Comparison of ENCODE assay signal across 27 cellular contexts in the genomic region with DNA sequence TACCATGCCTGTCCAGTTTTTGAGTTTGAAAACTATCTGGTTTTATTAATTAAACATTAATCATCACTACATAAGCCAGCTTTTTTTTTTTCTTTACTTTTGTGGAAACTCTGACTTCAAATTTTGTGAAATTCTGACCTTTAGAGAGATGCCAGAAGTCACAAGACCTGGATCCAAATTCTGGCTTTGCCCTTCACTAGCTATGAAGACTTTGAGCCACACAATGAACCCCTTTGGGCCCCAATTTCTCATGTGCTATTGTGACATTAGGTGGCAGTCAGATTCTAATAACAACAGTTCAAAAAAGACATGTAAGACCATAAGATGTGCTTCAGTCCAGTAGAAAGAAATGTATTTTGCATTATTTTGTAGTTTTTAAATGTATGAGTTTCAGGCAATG.
"Had no signal": no experiment of that assay in that cellular context is flagged by ENCODE, and none has a peak within 500 bp of the region (broad histone marks: within the 10 kb centered on the region; RNA-seq: fewer than 3 reads in every experiment).

No MANE protein-coding gene starts in this region.

- H3K36me3 ChIP-seq: thoracic aorta, thyroid gland, uterus, vagina had no signal

- H3K27ac ChIP-seq: stomach, suprapubic skin, testis, thoracic aorta, thyroid gland, tibial artery, transverse colon, upper lobe of left lung, upper lobe of right lung, uterus, vagina had no signal

- H3K4me3 ChIP-seq: stomach, suprapubic skin, testis, thoracic aorta, thyroid gland, tibial artery, tibial nerve, transverse colon, upper lobe of left lung, upper lobe of right lung, uterus, vagina had no signal

- H3K4me1 ChIP-seq: testis, upper lobe of right lung had no signal

- ATAC-seq: stimulated activated effector memory CD8-positive, alpha-beta T cell treated with anti-CD3 and anti-CD28 coated beads, Interleukin-12 subunit alpha, Interleukin-12 subunit beta, amount 100 ng/mL, for 72 hours; stimulated activated memory B cell treated with anti-CD40 and anti-IgM and Interleukin-4, amounts not matched to agents 10 μg/mL and 1 μg/mL and 100 μg/mL, for 72 hours; stimulated activated naive B cell treated with anti-CD40 and anti-IgM and Interleukin-4, amounts not matched to agents 10 μg/mL and 1 μg/mL and 100 μg/mL, for 72 hours; stimulated activated naive CD8-positive, alpha-beta T cell treated with anti-CD3 and anti-CD28 coated beads, Interleukin-15, amount 100 ng/mL, for 72 hours; stimulated activated naive CD8-positive, alpha-beta T cell treated with anti-CD3 and anti-CD28 coated beads, Interleukin-15, Interleukin-2, amounts not matched to agents 100 U/mL and 50 U/mL, for 24 hours; upper lobe of right lung had no signal

- H3K9me3 ChIP-seq: stomach, suprapubic skin, testis, thoracic aorta, thyroid gland, tibial artery, tibial nerve, transverse colon, upper lobe of left lung, upper lobe of right lung, uterus, vagina had no signal

- H3K27me3 ChIP-seq: stomach, suprapubic skin, testis, thyroid gland, tibial artery, tibial nerve, transverse colon, upper lobe of left lung, upper lobe of right lung, uterus, vagina had no signal

- FAIRE-seq: urothelium cell line had no signal

- DNase-seq: stimulated activated CD4-positive, alpha-beta T cell treated with anti-CD3 and anti-CD28 coated beads, Interleukin-2, amount 100 ng/mL, for 48 hours; stimulated activated CD4-positive, alpha-beta T cell treated with anti-CD3 and anti-CD28 coated beads, Interleukin-4, amount 100 ng/mL, for 1 hour; stimulated activated CD4-positive, alpha-beta T cell treated with anti-CD3 and anti-CD28 coated beads, Interleukin-4, amount 100 ng/mL, for 24 hours; stimulated activated CD4-positive, alpha-beta T cell treated with anti-CD3 and anti-CD28 coated beads, Interleukin-4, amount 100 ng/mL, for 4 hours; stimulated activated CD8-positive, alpha-beta memory T cell treated with anti-CD3 and anti-CD28 coated beads, Interleukin-4, amount 100 ng/mL, for 48 hours; stimulated activated naive B cell treated with anti-CD40 and anti-IgM and Interleukin-4, amounts not matched to agents 10 μg/mL and 1 μg/mL and 100 μg/mL, for 72 hours; stimulated activated naive CD4-positive, alpha-beta T cell; stimulated activated naive CD4-positive, alpha-beta T cell treated with Interleukin-2 at 50 U/mL for 16 hours; stimulated activated naive CD8-positive, alpha-beta T cell treated with anti-CD3 and anti-CD28 coated beads, Interleukin-15, amount 100 ng/mL, for 72 hours; stimulated activated naive CD8-positive, alpha-beta T cell treated with anti-CD3 and anti-CD28 coated beads, Interleukin-15, Interleukin-2, amounts not matched to agents 100 U/mL and 50 U/mL, for 24 hours; stomach; substantia nigra; testis; thyroid gland; tibial artery; transverse colon; trophoblast cell; upper lobe of left lung; upper lobe of right lung; uterus had no signal
